In the genomic region with DNA sequence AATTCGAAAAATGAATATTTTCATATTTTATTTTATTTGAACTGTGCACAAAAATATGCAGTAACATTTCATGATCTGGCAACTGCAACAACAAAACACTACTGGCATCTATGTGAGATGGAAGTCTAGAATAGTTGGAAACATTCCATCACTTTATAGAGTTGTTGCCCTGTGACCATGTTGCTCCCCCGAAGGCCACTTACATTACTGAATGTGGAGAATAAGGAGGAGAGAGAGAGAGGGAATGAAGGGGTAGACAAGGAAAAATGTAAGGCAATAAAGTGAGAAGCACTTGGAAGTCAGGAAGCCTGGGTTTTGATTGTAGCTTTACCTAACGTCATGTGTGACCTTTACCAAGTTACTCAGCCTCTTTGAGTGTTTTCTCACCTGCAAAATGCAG, we compare ENCODE assay signal across 2 cellular contexts.
TF ChIP-seq lines count a peak whose summit lies in the region.

No MANE protein-coding gene starts in this region.

TF ChIP-seq in GM23338, 12 proteins besides CTCF, POLR2A, EP300 and RAD21:
- TF ChIP-seq REST (IDR thresholded peaks at IDR 0.05; ENCODE audit: unreplicated experiment) (no peak), NANOG (IDR thresholded peaks at IDR 0.05; ENCODE audit: borderline replicate concordance) (no peak), ZNF331 (CRISPR knock-in tag; IDR thresholded peaks at IDR 0.05; ENCODE audit: low read depth) (no peak), POLR2AphosphoS5 (IDR thresholded peaks at IDR 0.05; ENCODE audit: low read depth) (no peak), EZH2phosphoT487 (IDR thresholded peaks at IDR 0.05; ENCODE audit: unreplicated experiment) (no peak), JUNB (IDR thresholded peaks at IDR 0.05; ENCODE audit: unreplicated experiment) (no peak), ZNF114 (CRISPR knock-in tag; IDR thresholded peaks at IDR 0.05) (no peak)
- TF ChIP-seq, protein P1, sequence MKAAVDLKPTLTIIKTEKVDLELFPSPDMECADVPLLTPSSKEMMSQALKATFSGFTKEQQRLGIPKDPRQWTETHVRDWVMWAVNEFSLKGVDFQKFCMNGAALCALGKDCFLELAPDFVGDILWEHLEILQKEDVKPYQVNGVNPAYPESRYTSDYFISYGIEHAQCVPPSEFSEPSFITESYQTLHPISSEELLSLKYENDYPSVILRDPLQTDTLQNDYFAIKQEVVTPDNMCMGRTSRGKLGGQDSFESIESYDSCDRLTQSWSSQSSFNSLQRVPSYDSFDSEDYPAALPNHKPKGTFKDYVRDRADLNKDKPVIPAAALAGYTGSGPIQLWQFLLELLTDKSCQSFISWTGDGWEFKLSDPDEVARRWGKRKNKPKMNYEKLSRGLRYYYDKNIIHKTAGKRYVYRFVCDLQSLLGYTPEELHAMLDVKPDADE (IDR thresholded peaks at IDR 0.05) = no peak
- TF ChIP-seq, protein P2, sequence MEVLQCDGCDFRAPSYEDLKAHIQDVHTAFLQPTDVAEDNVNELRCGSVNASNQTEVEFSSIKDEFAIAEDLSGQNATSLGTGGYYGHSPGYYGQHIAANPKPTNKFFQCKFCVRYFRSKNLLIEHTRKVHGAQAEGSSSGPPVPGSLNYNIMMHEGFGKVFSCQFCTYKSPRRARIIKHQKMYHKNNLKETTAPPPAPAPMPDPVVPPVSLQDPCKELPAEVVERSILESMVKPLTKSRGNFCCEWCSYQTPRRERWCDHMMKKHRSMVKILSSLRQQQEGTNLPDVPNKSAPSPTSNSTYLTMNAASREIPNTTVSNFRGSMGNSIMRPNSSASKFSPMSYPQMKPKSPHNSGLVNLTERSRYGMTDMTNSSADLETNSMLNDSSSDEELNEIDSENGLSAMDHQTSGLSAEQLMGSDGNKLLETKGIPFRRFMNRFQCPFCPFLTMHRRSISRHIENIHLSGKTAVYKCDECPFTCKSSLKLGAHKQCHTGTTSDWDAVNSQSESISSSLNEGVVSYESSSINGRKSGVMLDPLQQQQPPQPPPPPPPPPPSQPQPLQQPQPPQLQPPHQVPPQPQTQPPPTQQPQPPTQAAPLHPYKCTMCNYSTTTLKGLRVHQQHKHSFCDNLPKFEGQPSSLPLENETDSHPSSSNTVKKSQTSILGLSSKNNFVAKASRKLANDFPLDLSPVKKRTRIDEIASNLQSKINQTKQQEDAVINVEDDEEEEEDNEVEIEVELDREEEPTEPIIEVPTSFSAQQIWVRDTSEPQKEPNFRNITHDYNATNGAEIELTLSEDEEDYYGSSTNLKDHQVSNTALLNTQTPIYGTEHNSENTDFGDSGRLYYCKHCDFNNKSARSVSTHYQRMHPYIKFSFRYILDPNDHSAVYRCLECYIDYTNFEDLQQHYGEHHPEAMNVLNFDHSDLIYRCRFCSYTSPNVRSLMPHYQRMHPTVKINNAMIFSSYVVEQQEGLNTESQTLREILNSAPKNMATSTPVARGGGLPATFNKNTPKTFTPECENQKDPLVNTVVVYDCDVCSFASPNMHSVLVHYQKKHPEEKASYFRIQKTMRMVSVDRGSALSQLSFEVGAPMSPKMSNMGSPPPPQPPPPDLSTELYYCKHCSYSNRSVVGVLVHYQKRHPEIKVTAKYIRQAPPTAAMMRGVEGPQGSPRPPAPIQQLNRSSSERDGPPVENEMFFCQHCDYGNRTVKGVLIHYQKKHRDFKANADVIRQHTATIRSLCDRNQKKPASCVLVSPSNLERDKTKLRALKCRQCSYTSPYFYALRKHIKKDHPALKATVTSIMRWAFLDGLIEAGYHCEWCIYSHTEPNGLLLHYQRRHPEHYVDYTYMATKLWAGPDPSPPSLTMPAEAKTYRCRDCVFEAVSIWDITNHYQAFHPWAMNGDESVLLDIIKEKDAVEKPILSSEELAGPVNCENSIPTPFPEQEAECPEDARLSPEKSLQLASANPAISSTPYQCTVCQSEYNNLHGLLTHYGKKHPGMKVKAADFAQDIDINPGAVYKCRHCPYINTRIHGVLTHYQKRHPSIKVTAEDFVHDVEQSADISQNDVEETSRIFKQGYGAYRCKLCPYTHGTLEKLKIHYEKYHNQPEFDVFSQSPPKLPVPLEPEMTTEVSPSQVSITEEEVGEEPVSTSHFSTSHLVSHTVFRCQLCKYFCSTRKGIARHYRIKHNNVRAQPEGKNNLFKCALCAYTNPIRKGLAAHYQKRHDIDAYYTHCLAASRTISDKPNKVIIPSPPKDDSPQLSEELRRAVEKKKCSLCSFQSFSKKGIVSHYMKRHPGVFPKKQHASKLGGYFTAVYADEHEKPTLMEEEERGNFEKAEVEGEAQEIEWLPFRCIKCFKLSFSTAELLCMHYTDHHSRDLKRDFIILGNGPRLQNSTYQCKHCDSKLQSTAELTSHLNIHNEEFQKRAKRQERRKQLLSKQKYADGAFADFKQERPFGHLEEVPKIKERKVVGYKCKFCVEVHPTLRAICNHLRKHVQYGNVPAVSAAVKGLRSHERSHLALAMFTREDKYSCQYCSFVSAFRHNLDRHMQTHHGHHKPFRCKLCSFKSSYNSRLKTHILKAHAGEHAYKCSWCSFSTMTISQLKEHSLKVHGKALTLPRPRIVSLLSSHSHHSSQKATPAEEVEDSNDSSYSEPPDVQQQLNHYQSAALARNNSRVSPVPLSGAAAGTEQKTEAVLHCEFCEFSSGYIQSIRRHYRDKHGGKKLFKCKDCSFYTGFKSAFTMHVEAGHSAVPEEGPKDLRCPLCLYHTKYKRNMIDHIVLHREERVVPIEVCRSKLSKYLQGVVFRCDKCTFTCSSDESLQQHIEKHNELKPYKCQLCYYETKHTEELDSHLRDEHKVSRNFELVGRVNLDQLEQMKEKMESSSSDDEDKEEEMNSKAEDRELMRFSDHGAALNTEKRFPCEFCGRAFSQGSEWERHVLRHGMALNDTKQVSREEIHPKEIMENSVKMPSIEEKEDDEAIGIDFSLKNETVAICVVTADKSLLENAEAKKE (CRISPR knock-in tag; IDR thresholded peaks at IDR 0.05) = no peak

TF ChIP-seq in HCT116, 20 proteins besides CTCF, POLR2A, EP300 and RAD21 (continued from another document):
- TF ChIP-seq REST (IDR thresholded peaks at IDR 0.05; ENCODE audit: low read depth) (no peak), TCF7L2 (IDR thresholded peaks at IDR 0.05; ENCODE audit: borderline replicate concordance, extremely low read depth, insufficient read depth, insufficient read length) (no peak), EGR1 (IDR thresholded peaks at IDR 0.05; ENCODE audit: low read depth) (no peak), POLR2AphosphoS5 (IDR thresholded peaks at IDR 0.05; ENCODE audit: low read depth, low read length) (no peak), FOSL1 (IDR thresholded peaks at IDR 0.05; ENCODE audit: low read depth) (no peak), CEBPB (IDR thresholded peaks at IDR 0.05; ENCODE audit: low read depth) (no peak), YY1 (IDR thresholded peaks at IDR 0.05; ENCODE audit: extremely low read depth, insufficient replicate concordance, low read depth, low read length) (no peak), MAX (IDR thresholded peaks at IDR 0.05) (no peak), SRF (IDR thresholded peaks at IDR 0.05; ENCODE audit: low read depth) (no peak)
- TF ChIP-seq, protein P3, sequence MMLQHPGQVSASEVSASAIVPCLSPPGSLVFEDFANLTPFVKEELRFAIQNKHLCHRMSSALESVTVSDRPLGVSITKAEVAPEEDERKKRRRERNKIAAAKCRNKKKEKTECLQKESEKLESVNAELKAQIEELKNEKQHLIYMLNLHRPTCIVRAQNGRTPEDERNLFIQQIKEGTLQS (IDR thresholded peaks at IDR 0.05) = no peak
- TF ChIP-seq, protein P4, sequence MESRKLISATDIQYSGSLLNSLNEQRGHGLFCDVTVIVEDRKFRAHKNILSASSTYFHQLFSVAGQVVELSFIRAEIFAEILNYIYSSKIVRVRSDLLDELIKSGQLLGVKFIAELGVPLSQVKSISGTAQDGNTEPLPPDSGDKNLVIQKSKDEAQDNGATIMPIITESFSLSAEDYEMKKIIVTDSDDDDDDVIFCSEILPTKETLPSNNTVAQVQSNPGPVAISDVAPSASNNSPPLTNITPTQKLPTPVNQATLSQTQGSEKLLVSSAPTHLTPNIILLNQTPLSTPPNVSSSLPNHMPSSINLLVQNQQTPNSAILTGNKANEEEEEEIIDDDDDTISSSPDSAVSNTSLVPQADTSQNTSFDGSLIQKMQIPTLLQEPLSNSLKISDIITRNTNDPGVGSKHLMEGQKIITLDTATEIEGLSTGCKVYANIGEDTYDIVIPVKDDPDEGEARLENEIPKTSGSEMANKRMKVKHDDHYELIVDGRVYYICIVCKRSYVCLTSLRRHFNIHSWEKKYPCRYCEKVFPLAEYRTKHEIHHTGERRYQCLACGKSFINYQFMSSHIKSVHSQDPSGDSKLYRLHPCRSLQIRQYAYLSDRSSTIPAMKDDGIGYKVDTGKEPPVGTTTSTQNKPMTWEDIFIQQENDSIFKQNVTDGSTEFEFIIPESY (IDR thresholded peaks at IDR 0.05; ENCODE audit: extremely low read depth, insufficient replicate concordance, low read length) = no peak
